ENCODE assay signal across 8 cellular contexts in genomic region chr5:137735531-137736284, GRCh38. TPM values are rescaled to one million over a fixed set of nuclear protein-coding genes. Genes with fewer than 3 reads are reported as not detected.
DNase-seq lines count a peak whose midpoint lies in the region; ATAC-seq and TF ChIP-seq lines count a peak whose summit lies in the region.

Gene KLHL3, minus strand, starts transcription at chr5:137736089. Its CDS starts 443 bp downstream, at chr5:137735646.

- no peak for TF ChIP-seq CTCF in endothelial cell (IDR thresholded peaks at IDR 0.05; ENCODE audit: unreplicated experiment)
- TF ChIP-seq CTCF in stomach (IDR thresholded peaks at IDR 0.05): peak in 1 of 7 experiments; percentile 8

- no peaks in the 10 kb centered on the region for H3K9me3 ChIP-seq in stomach

- TF ChIP-seq POLR2A in stomach (IDR thresholded peaks at IDR 0.05): no peak

- TF ChIP-seq EP300 in stomach (IDR thresholded peaks at IDR 0.05): no peak

- DNase-seq in Daoy (ENCODE audit: low read depth) (peak; percentile 58), NCI-H1105 (lab: John Stamatoyannopoulos, UW) (peak; percentile 31), endothelial cell (ENCODE audit: low spot score) (peak; percentile 61), lung microvascular endothelial cell (ENCODE audit: low read depth in 2 of 2) (peak; percentile 80 to 88), stomach (peak; percentile 46), RKO (ENCODE audit: low spot score) (no peak)
- peak; percentile 31 to 43 for DNase-seq in activated CD4-positive, alpha-beta T cell treated with anti-CD3 and anti-CD28 coated beads, Interleukin-2, amount 50 U/mL, for 48 hours

- peaks cover 14% of the 10 kb centered on the region for H3K36me3 Mint-ChIP-seq in endothelial cell (ENCODE audit: low read depth, unreplicated experiment)

- peak; percentile 68 for ATAC-seq in GM21528 (IDR thresholded peaks at IDR 0.05; ENCODE audit: low FRiP score, unreplicated experiment)

- no peak within 1 kb of the TSS for H3K27ac Mint-ChIP-seq in endothelial cell (ENCODE audit: unreplicated experiment)

- H3K36me3 ChIP-seq in stomach: no peaks in the 10 kb centered on the region

- peaks cover 4% of the 10 kb centered on the region for H3K9me3 Mint-ChIP-seq in endothelial cell (ENCODE audit: unreplicated experiment)

- H3K27me3 ChIP-seq in stomach: no peaks in the 10 kb centered on the region

- H3K4me3 ChIP-seq in stomach: peak within 1 kb of the TSS; percentile 36 to 48 (median 40)

- H3K4me1 Mint-ChIP-seq in endothelial cell (ENCODE audit: unreplicated experiment): peaks cover 40% of the 10 kb centered on the region

- intact Hi-C loops in stomach (cut with DNase I; ENCODE audit: low total_unique reads): no loop called here

- H3K27ac ChIP-seq in stomach: peak within 1 kb of the TSS; percentile 42 to 82 (median 68)

- peaks cover 7% of the 10 kb centered on the region for H3K27me3 Mint-ChIP-seq in endothelial cell (ENCODE audit: unreplicated experiment)

- H3K4me1 ChIP-seq in stomach: peaks cover 10 to 37% (median 21%) of the 10 kb centered on the region in 4 donors

- no peak within 1 kb of the TSS for H3K4me3 Mint-ChIP-seq in endothelial cell (ENCODE audit: unreplicated experiment)

- WGBS in stomach, 5 donors: 2 to 7% (median 3%) methylated on average over 6 to 12 of the region's 12 CpGs

RNA-seq across cellular contexts. Expression of gene KLHL3, which starts in this region (rescaled TPM):
- total RNA-seq in Daoy (2014; rRNA removed; shearing (Covaris generic)): 0.15 and 0.80 TPM in 2 replicates
- total RNA-seq in endothelial cell (ENCODE audit: unreplicated experiment) (200 TPM), lung microvascular endothelial cell (20.7 and 28.6 TPM in 2 replicates), stomach (10 to 100 TPM in 4 of 5 donors, 1 to 10 TPM in 1; 9.5 to 20.4 (median 19.4) TPM)
- 1 to 10 TPM in 1 of 3 donors, under 1 TPM in 2; 0.50 to 1.6 (median 0.76) TPM for polyA plus RNA-seq in stomach

Comparison
In these comparisons a context has a peak if more than half of its experiments do, and no peak if none do; other contexts are left out.
1. Peak in DNase-seq in Daoy; RNA of the gene not detected or under 1 TPM.